ENCODE assay signal across 2 cellular contexts in the genomic region with DNA sequence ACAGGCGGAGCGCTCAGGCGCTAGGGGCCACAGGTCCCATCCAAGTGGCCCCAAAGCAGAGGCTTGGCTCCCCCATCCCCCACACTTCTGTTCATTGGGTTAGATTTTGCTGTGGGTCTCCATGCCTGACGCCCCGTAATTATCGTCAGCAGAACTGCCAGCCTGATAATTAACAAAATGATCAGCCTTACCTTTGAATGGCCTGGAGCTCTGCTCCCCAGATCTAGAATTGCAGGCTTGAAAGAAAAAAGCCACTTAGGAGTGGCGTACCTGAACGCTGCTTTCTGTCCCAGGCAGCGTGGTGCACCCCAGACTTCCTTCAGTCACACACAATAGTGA.
TF ChIP-seq lines count a peak whose summit lies in the region.

No MANE protein-coding gene starts in this region.

TF ChIP-seq in A549, 52 proteins besides CTCF, POLR2A, EP300 and RAD21:
- no peak for TF ChIP-seq FOXS1 (CRISPR knock-in tag; IDR thresholded peaks at IDR 0.05)
- TF ChIP-seq, protein P1, sequence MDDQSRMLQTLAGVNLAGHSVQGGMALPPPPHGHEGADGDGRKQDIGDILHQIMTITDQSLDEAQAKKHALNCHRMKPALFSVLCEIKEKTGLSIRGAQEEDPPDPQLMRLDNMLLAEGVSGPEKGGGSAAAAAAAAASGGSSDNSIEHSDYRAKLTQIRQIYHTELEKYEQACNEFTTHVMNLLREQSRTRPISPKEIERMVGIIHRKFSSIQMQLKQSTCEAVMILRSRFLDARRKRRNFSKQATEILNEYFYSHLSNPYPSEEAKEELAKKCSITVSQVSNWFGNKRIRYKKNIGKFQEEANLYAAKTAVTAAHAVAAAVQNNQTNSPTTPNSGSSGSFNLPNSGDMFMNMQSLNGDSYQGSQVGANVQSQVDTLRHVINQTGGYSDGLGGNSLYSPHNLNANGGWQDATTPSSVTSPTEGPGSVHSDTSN (IDR thresholded peaks at IDR 0.05): no peak

TF ChIP-seq in K562, 482 proteins besides CTCF, POLR2A, EP300 and RAD21 (continues in another document):
- TF ChIP-seq, protein P2, sequence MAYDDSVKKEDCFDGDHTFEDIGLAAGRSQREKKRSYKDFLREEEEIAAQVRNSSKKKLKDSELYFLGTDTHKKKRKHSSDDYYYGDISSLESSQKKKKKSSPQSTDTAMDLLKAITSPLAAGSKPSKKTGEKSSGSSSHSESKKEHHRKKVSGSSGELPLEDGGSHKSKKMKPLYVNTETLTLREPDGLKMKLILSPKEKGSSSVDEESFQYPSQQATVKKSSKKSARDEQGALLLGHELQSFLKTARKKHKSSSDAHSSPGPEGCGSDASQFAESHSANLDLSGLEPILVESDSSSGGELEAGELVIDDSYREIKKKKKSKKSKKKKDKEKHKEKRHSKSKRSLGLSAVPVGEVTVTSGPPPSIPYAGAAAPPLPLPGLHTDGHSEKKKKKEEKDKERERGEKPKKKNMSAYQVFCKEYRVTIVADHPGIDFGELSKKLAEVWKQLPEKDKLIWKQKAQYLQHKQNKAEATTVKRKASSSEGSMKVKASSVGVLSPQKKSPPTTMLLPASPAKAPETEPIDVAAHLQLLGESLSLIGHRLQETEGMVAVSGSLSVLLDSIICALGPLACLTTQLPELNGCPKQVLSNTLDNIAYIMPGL (CRISPR knock-in tag; IDR thresholded peaks at IDR 0.05): no peak
- TF ChIP-seq TEAD4 (IDR thresholded peaks at IDR 0.05; ENCODE audit: low read length) (no peak), TEAD4 (CRISPR knock-in tag; IDR thresholded peaks at IDR 0.05; ENCODE audit: borderline replicate concordance) (no peak), POLR2AphosphoS2 (IDR thresholded peaks at IDR 0.05; ENCODE audit: low read length) (no peak), POU5F1 (IDR thresholded peaks at IDR 0.05; ENCODE audit: borderline replicate concordance, low read depth, low read length, partially characterized antibody) (no peak), U2AF2 (optimal IDR thresholded peaks at IDR 0.05; ENCODE audit: low read depth, low read length) (no peak), NFIC (IDR thresholded peaks at IDR 0.05) (no peak), ZNF431 (CRISPR knock-in tag; IDR thresholded peaks at IDR 0.05) (no peak), ZKSCAN3 (CRISPR knock-in tag; IDR thresholded peaks at IDR 0.05) (no peak), HEY1 (CRISPR knock-in tag; IDR thresholded peaks at IDR 0.05; ENCODE audit: borderline replicate concordance) (no peak), GTF2E2 (tag; IDR thresholded peaks at IDR 0.05) (no peak), DMBX1 (CRISPR knock-in tag; IDR thresholded peaks at IDR 0.05; ENCODE audit: borderline replicate concordance) (no peak), CHD4 (IDR thresholded peaks at IDR 0.05; ENCODE audit: insufficient read depth, insufficient replicate concordance, low read depth, low read length, poor library complexity, severe bottlenecking) (no peak), XRCC5 (IDR thresholded peaks at IDR 0.05; ENCODE audit: low read depth, low read length) (no peak), PHF8 (IDR thresholded peaks at IDR 0.05; ENCODE audit: borderline replicate concordance, low read length) (no peak), KDM1A (IDR thresholded peaks at IDR 0.05) (no peak), FOSL1 (tag; conservative IDR thresholded peaks at IDR 0.05) (no peak), SIRT6 (IDR thresholded peaks at IDR 0.05; ENCODE audit: low read depth, low read length) (no peak), FOXJ2 (tag; IDR thresholded peaks at IDR 0.05) (no peak), NUFIP1 (IDR thresholded peaks at IDR 0.05; ENCODE audit: partially characterized antibody) (no peak), ZBTB1 (CRISPR knock-in tag; IDR thresholded peaks at IDR 0.05; ENCODE audit: borderline replicate concordance, low read depth) (no peak), ZNF282 (CRISPR knock-in tag; IDR thresholded peaks at IDR 0.05) (no peak), RAD51 (IDR thresholded peaks at IDR 0.05; ENCODE audit: borderline replicate concordance, low read depth) (no peak), SMARCC2 (IDR thresholded peaks at IDR 0.05; ENCODE audit: low read depth) (no peak), ETV6 (IDR thresholded peaks at IDR 0.05; ENCODE audit: borderline replicate concordance in 1 of 2, low read depth in 2 of 2, low read length in 1 of 2) (no peak), ETV6 (CRISPR knock-in tag; IDR thresholded peaks at IDR 0.05; ENCODE audit: borderline replicate concordance) (no peak), TFAM (CRISPR knock-in tag; conservative IDR thresholded peaks at IDR 0.05) (no peak), TCF3 (CRISPR knock-in tag; IDR thresholded peaks at IDR 0.05) (no peak), HNRNPLL (IDR thresholded peaks at IDR 0.05; ENCODE audit: low read depth, low read length, poor library complexity, severe bottlenecking) (peak; percentile 1), ZNF408 (CRISPR knock-in tag; IDR thresholded peaks at IDR 0.05; ENCODE audit: low read depth) (no peak), HDAC1 (IDR thresholded peaks at IDR 0.05) (no peak), ETV1 (tag; conservative IDR thresholded peaks at IDR 0.05; ENCODE audit: low read depth) (peak; percentile 28; the same call in 1 of the 2 replicates), ZNF140 (CRISPR knock-in tag; IDR thresholded peaks at IDR 0.05) (no peak), KDM5B (IDR thresholded peaks at IDR 0.05; ENCODE audit: insufficient replicate concordance, low read depth, low read length) (no peak)
- TF ChIP-seq, protein P3, sequence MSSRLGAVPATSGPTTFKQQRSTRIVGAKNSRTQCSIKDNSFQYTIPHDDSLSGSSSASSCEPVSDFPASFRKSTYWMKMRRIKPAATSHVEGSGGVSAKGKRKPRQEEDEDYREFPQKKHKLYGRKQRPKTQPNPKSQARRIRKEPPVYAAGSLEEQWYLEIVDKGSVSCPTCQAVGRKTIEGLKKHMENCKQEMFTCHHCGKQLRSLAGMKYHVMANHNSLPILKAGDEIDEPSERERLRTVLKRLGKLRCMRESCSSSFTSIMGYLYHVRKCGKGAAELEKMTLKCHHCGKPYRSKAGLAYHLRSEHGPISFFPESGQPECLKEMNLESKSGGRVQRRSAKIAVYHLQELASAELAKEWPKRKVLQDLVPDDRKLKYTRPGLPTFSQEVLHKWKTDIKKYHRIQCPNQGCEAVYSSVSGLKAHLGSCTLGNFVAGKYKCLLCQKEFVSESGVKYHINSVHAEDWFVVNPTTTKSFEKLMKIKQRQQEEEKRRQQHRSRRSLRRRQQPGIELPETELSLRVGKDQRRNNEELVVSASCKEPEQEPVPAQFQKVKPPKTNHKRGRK (tag; IDR thresholded peaks at IDR 0.05): no peak
- TF ChIP-seq, protein P4, sequence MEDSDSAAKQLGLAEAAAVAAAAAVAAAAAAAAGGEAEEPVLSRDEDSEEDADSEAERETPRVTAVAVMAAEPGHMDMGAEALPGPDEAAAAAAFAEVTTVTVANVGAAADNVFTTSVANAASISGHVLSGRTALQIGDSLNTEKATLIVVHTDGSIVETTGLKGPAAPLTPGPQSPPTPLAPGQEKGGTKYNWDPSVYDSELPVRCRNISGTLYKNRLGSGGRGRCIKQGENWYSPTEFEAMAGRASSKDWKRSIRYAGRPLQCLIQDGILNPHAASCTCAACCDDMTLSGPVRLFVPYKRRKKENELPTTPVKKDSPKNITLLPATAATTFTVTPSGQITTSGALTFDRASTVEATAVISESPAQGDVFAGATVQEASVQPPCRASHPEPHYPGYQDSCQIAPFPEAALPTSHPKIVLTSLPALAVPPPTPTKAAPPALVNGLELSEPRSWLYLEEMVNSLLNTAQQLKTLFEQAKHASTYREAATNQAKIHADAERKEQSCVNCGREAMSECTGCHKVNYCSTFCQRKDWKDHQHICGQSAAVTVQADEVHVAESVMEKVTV (CRISPR knock-in tag; IDR thresholded peaks at IDR 0.05): no peak
- TF ChIP-seq, protein P5, sequence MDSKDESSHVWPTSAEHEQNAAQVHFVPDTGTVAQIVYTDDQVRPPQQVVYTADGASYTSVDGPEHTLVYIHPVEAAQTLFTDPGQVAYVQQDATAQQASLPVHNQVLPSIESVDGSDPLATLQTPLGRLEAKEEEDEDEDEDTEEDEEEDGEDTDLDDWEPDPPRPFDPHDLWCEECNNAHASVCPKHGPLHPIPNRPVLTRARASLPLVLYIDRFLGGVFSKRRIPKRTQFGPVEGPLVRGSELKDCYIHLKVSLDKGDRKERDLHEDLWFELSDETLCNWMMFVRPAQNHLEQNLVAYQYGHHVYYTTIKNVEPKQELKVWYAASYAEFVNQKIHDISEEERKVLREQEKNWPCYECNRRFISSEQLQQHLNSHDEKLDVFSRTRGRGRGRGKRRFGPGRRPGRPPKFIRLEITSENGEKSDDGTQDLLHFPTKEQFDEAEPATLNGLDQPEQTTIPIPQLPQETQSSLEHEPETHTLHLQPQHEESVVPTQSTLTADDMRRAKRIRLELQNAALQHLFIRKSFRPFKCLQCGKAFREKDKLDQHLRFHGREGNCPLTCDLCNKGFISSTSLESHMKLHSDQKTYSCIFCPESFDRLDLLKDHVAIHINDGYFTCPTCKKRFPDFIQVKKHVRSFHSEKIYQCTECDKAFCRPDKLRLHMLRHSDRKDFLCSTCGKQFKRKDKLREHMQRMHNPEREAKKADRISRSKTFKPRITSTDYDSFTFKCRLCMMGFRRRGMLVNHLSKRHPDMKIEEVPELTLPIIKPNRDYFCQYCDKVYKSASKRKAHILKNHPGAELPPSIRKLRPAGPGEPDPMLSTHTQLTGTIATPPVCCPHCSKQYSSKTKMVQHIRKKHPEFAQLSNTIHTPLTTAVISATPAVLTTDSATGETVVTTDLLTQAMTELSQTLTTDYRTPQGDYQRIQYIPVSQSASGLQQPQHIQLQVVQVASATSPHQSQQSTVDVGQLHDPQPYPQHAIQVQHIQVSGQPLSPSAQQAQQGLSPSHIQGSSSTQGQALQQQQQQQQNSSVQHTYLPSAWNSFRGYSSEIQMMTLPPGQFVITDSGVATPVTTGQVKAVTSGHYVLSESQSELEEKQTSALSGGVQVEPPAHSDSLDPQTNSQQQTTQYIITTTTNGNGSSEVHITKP (IDR thresholded peaks at IDR 0.05; ENCODE audit: partially characterized antibody): no peak
- TF ChIP-seq, protein P6, sequence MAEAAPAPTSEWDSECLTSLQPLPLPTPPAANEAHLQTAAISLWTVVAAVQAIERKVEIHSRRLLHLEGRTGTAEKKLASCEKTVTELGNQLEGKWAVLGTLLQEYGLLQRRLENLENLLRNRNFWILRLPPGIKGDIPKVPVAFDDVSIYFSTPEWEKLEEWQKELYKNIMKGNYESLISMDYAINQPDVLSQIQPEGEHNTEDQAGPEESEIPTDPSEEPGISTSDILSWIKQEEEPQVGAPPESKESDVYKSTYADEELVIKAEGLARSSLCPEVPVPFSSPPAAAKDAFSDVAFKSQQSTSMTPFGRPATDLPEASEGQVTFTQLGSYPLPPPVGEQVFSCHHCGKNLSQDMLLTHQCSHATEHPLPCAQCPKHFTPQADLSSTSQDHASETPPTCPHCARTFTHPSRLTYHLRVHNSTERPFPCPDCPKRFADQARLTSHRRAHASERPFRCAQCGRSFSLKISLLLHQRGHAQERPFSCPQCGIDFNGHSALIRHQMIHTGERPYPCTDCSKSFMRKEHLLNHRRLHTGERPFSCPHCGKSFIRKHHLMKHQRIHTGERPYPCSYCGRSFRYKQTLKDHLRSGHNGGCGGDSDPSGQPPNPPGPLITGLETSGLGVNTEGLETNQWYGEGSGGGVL (CRISPR knock-in tag; IDR thresholded peaks at IDR 0.05): no peak
- TF ChIP-seq, protein P7, sequence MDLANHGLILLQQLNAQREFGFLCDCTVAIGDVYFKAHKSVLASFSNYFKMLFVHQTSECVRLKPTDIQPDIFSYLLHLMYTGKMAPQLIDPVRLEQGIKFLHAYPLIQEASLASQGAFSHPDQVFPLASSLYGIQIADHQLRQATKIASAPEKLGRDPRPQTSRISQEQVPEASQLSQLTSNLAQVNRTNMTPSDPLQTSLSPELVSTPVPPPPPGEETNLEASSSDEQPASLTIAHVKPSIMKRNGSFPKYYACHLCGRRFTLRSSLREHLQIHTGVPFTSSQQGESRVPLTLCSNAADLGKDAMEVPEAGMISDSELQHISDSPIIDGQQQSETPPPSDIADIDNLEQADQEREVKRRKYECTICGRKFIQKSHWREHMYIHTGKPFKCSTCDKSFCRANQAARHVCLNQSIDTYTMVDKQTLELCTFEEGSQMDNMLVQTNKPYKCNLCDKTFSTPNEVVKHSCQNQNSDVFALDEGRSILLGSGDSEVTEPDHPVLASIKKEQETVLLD (IDR thresholded peaks at IDR 0.05): 0 out of 2 replicates have a peak, but pooled peaks have one; percentile 1
- TF ChIP-seq, protein P8, sequence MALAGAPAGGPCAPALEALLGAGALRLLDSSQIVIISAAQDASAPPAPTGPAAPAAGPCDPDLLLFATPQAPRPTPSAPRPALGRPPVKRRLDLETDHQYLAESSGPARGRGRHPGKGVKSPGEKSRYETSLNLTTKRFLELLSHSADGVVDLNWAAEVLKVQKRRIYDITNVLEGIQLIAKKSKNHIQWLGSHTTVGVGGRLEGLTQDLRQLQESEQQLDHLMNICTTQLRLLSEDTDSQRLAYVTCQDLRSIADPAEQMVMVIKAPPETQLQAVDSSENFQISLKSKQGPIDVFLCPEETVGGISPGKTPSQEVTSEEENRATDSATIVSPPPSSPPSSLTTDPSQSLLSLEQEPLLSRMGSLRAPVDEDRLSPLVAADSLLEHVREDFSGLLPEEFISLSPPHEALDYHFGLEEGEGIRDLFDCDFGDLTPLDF (CRISPR knock-in tag; IDR thresholded peaks at IDR 0.05): 0 out of 2 replicates have a peak, but pooled peaks have one; percentile 15
- TF ChIP-seq, protein P9, sequence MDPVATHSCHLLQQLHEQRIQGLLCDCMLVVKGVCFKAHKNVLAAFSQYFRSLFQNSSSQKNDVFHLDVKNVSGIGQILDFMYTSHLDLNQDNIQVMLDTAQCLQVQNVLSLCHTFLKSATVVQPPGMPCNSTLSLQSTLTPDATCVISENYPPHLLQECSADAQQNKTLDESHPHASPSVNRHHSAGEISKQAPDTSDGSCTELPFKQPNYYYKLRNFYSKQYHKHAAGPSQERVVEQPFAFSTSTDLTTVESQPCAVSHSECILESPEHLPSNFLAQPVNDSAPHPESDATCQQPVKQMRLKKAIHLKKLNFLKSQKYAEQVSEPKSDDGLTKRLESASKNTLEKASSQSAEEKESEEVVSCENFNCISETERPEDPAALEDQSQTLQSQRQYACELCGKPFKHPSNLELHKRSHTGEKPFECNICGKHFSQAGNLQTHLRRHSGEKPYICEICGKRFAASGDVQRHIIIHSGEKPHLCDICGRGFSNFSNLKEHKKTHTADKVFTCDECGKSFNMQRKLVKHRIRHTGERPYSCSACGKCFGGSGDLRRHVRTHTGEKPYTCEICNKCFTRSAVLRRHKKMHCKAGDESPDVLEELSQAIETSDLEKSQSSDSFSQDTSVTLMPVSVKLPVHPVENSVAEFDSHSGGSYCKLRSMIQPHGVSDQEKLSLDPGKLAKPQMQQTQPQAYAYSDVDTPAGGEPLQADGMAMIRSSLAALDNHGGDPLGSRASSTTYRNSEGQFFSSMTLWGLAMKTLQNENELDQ (CRISPR knock-in tag; IDR thresholded peaks at IDR 0.05; ENCODE audit: borderline replicate concordance): no peak
